ENCODE assay signal across 2 cellular contexts in the genomic region with DNA sequence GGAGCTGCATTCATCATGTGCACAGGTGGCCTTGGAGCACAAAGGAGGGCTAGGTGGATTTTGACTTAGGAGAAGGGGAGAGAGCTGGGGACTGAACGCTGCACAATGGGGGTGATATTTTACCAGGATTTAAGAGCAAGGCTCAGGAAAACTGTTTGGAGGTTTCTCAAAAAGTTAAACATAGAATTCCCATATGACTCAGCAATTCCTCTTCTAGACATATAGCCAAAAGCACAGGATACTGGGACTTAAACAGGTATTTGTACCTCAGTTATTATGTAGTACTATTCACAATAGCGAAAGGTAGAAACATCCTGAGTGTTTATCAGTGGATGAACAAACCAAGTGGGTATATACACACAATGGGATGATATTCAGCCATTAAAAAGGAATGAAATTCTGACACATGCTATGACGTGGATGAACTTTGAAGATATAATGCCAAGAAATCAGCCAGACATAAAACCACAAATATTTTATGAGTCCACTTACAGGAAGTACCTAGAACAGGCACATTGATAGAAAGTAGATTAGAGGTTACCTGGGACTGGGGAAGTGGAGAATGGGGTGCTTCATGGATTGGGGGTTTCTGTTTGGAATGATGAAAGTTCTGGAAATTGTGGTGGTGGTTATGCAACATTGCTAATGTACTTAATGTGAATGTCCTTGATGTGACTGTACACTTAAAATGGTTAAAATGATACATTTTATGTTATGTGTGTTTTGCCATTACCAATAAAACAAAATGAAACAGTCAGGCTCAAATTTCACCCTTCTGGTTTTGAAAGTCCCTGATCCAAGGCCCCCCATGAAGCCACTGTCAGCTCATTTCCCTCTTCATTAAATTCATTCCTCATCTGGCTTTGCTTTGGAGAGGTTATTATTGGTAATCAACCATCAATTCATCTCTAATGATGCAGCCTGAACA.
TF ChIP-seq lines count a peak whose summit lies in the region.

No MANE protein-coding gene starts in this region.

TF ChIP-seq in IMR-90, 13 proteins besides CTCF, POLR2A, EP300 and RAD21:
- TF ChIP-seq CHD1 (IDR thresholded peaks at IDR 0.05; ENCODE audit: low read depth, low read length) = no peak
- TF ChIP-seq, protein P1, sequence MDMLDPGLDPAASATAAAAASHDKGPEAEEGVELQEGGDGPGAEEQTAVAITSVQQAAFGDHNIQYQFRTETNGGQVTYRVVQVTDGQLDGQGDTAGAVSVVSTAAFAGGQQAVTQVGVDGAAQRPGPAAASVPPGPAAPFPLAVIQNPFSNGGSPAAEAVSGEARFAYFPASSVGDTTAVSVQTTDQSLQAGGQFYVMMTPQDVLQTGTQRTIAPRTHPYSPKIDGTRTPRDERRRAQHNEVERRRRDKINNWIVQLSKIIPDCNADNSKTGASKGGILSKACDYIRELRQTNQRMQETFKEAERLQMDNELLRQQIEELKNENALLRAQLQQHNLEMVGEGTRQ (IDR thresholded peaks at IDR 0.05; ENCODE audit: low read depth, low read length) = no peak
- no peak for TF ChIP-seq RFX5 (IDR thresholded peaks at IDR 0.05; ENCODE audit: low read depth, low read length)
- TF ChIP-seq RCOR1 (IDR thresholded peaks at IDR 0.05; ENCODE audit: insufficient replicate concordance, low read length) = no peak
- TF ChIP-seq BHLHE40 (IDR thresholded peaks at IDR 0.05; ENCODE audit: low read depth, low read length) = no peak
- TF ChIP-seq CEBPB (IDR thresholded peaks at IDR 0.05; ENCODE audit: low read depth, low read length) = peak; percentile 44
- TF ChIP-seq ELK1 (IDR thresholded peaks at IDR 0.05; ENCODE audit: borderline replicate concordance, low read depth, low read length) = no peak
- TF ChIP-seq NFE2L2 (IDR thresholded peaks at IDR 0.05; ENCODE audit: low read depth, low read length) = peak; percentile 74
- no peak for TF ChIP-seq SMC3 (IDR thresholded peaks at IDR 0.05; ENCODE audit: low read depth, low read length)
- TF ChIP-seq FOS (IDR thresholded peaks at IDR 0.05; ENCODE audit: low read depth, low read length) = no peak
- TF ChIP-seq MAFK (IDR thresholded peaks at IDR 0.05; ENCODE audit: low read depth, low read length) = peak; percentile 20; the same call in 1 of the 2 replicates

TF ChIP-seq in K562, 482 proteins besides CTCF, POLR2A, EP300 and RAD21:
- TF ChIP-seq NFE2 (IDR thresholded peaks at IDR 0.05; ENCODE audit: low read depth) (peak; percentile 50; the same call in 1 of the 2 replicates), HDAC1 (IDR thresholded peaks at IDR 0.05) (no peak), CEBPB (tag; IDR thresholded peaks at IDR 0.05) (no peak), MAFF (IDR thresholded peaks at IDR 0.05; ENCODE audit: low read length) (peak; percentile 36; the same call in 1 of the 2 replicates), PREB (CRISPR knock-in tag; IDR thresholded peaks at IDR 0.05) (no peak), SNIP1 (IDR thresholded peaks at IDR 0.05; ENCODE audit: low read depth) (no peak), SIRT6 (IDR thresholded peaks at IDR 0.05; ENCODE audit: low read depth, low read length) (no peak), ZNF316 (IDR thresholded peaks at IDR 0.05) (0 out of 2 replicates have a peak, but pooled peaks have one; percentile 35), POLR2G (IDR thresholded peaks at IDR 0.05; ENCODE audit: low read depth, low read length) (no peak), TRIM24 (IDR thresholded peaks at IDR 0.05) (peak; percentile 39 to 40; a peak in 2 of 4 replicates), MAFG (tag; conservative IDR thresholded peaks at IDR 0.05) (peak; percentile 31; the same call in 1 of the 2 replicates), NFE2L1 (tag; IDR thresholded peaks at IDR 0.05; ENCODE audit: borderline replicate concordance, low read depth) (peak; percentile 44; the same call in 1 of the 2 replicates), C11orf30 (IDR thresholded peaks at IDR 0.05; ENCODE audit: low read depth) (peak; percentile 40; the same call in 1 of the 2 replicates), MXD1 (CRISPR knock-in tag; IDR thresholded peaks at IDR 0.05; ENCODE audit: borderline replicate concordance, poor library complexity, severe bottlenecking) (no peak), CEBPG (CRISPR knock-in tag; IDR thresholded peaks at IDR 0.05) (no peak), CEBPG (tag; conservative IDR thresholded peaks at IDR 0.05 in 1 of 2, IDR thresholded peaks at IDR 0.05 in 1 of 2) (peak in 1 of 2 experiments; percentile 65; a peak in 2 of 4 replicates), ZSCAN32 (CRISPR knock-in tag; IDR thresholded peaks at IDR 0.05) (no peak), HMG20A (CRISPR knock-in tag; conservative IDR thresholded peaks at IDR 0.05) (no peak), FOXJ2 (tag; IDR thresholded peaks at IDR 0.05) (no peak)
- TF ChIP-seq, protein P2, sequence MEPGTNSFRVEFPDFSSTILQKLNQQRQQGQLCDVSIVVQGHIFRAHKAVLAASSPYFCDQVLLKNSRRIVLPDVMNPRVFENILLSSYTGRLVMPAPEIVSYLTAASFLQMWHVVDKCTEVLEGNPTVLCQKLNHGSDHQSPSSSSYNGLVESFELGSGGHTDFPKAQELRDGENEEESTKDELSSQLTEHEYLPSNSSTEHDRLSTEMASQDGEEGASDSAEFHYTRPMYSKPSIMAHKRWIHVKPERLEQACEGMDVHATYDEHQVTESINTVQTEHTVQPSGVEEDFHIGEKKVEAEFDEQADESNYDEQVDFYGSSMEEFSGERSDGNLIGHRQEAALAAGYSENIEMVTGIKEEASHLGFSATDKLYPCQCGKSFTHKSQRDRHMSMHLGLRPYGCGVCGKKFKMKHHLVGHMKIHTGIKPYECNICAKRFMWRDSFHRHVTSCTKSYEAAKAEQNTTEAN (CRISPR knock-in tag; IDR thresholded peaks at IDR 0.05) = no peak
